17 cellular contexts compared by ENCODE assay signal in the genomic region with DNA sequence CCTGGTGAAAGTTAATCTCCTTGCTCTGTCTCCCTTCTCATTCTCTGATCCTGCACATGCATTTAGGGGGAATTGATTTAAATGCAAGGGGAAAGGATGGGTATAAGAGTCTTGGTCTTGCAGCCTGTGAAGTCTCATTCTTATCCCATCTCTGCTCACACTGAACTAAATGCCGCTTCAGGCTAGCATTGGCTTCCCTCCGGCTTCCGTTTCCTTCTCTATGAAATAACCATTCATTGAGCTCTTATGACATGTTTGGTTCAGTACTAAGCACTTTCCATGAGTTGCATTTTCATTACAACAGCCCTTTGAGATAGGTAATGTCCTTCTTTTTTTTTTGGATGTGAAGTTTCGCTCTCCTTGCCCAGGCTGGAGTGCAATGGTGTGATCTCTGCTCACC. TPM values are rescaled to one million over a fixed set of nuclear protein-coding genes. Genes with fewer than 3 reads are reported as not detected.
DNase-seq lines count a peak whose midpoint lies in the region; ATAC-seq, FAIRE-seq and TF ChIP-seq lines count a peak whose summit lies in the region.
"Had no signal": no experiment of that assay in that cellular context is flagged by ENCODE, and none has a peak within 500 bp of the region (broad histone marks: within the 10 kb centered on the region; RNA-seq: fewer than 3 reads in every experiment).

No MANE protein-coding gene starts in this region.

- peaks cover 39 to 50% of the 10 kb centered on the region in 2 donors for H3K36me3 ChIP-seq in stomach smooth muscle (ENCODE audit: control insufficient read depth in 2 of 2, insufficient read depth in 2 of 2, low read length in 2 of 2)

- peak overlapping the region; percentile 52 to 62 for H3K4me3 ChIP-seq in stomach smooth muscle (ENCODE audit: low read length in 2 of 2)
- H3K4me3 ChIP-seq: body of pancreas had no signal

- ATAC-seq in T-cell (replicated peaks in 1 of 4), result no peak
- ATAC-seq: body of pancreas had no signal

- H3K27me3 ChIP-seq in stomach smooth muscle (ENCODE audit: control insufficient read depth in 1 of 2, insufficient read depth in 2 of 2, low read length in 2 of 2), result no peaks in the 10 kb centered on the region
- H3K27me3 ChIP-seq: body of pancreas had no signal

- CTCF ChIA-PET in T-cell (lab: Charles Lee), result interaction anchor here in 1 of 2 donors (1.1 kb wide), 1 partner anchor 18 kb away, joined by 3 read pairs; no protein-coding TSS in a partner anchor

- no peak overlapping the region for H3K9ac ChIP-seq in stomach smooth muscle (ENCODE audit: low read length in 2 of 2)

- POLR2A ChIA-PET in T-cell (lab: Charles Lee), result interaction anchor here in 1 of 2 donors (1.2 kb wide), 1 partner anchor 13 kb away, joined by 9 read pairs; no protein-coding TSS in a partner anchor

- peaks cover 5 to 37% (median 11%) of the 10 kb centered on the region in 3 donors for H3K4me1 Mint-ChIP-seq in T-cell
- peaks cover 87% of the 10 kb centered on the region in 2 donors for H3K4me1 Mint-ChIP-seq in immature natural killer cell

- H3K9me3 ChIP-seq in stomach smooth muscle (ENCODE audit: control insufficient read depth in 2 of 2, low read length in 2 of 2), result no peaks in the 10 kb centered on the region
- H3K9me3 ChIP-seq: body of pancreas had no signal

- H3K36me3 Mint-ChIP-seq in T-cell (peaks cover 3% of the 10 kb centered on the region), immature natural killer cell (peaks cover 19 to 39% (median 23%) of the 10 kb centered on the region in 3 donors)

- H3K4me3 Mint-ChIP-seq in T-cell (peak overlapping the region in 1 of 3 donors; percentile 42), immature natural killer cell (peak overlapping the region; percentile 97 to 99 (median 98))
- H3K4me3 Mint-ChIP-seq: CD14-positive monocyte; T-helper 2 cell treated with Interferon-gamma antibody and Interleukin-4, amounts not matched to agents 5 μg/mL and 100 μg/mL, for 36 hours had no signal

- H3K9me3 Mint-ChIP-seq in T-cell (no peaks in the 10 kb centered on the region), immature natural killer cell (no peaks in the 10 kb centered on the region)
- H3K9me3 Mint-ChIP-seq: T-helper 2 cell treated with Interferon-gamma antibody and Interleukin-4, amounts not matched to agents 5 μg/mL and 100 μg/mL, for 36 hours had no signal

- DNase-seq in T-cell (no peak), immature natural killer cell (peak in 1 of 3 donors; percentile 41), D721Med (ENCODE audit: insufficient read length, low spot score) (no peak), AG08396 (ENCODE audit: low spot score) (no peak), T1000 (lab: John Stamatoyannopoulos, UW) (no peak)
- no peak for DNase-seq in activated CD4-positive, alpha-beta T cell treated with anti-CD3 and anti-CD28 coated beads, Interleukin-2, amount 50 U/mL, for 48 hours
- DNase-seq: activated CD4-positive, alpha-beta T cell treated with anti-CD3 and anti-CD28 coated beads for 48 hours; body of pancreas; NCI-H1417; NCI-H2227 treated with DMSO at 0.1 percent for 48 hours; SHP77; stimulated activated CD4-positive, alpha-beta T cell treated with anti-CD3 and anti-CD28 coated beads, Interleukin-4, amount 100 ng/mL, for 1 hour had no signal

- H3K27ac ChIP-seq in C4-2B, result peak overlapping the region; percentile 13
- H3K27ac ChIP-seq in stomach smooth muscle (ENCODE audit: low read length), result no peak overlapping the region
- H3K27ac ChIP-seq: body of pancreas had no signal

- TF ChIP-seq CTCF in C4-2B (conservative IDR thresholded peaks at IDR 0.05) (no peak), D721Med (IDR thresholded peaks at IDR 0.05; ENCODE audit: insufficient read depth, missing control alignments) (no peak)

- no peak for FAIRE-seq in D721Med (lab: Jason Lieb, UNC)
- FAIRE-seq: keratinocyte had no signal

- peaks cover 64% of the 10 kb centered on the region for H3K4me1 ChIP-seq in stomach smooth muscle (ENCODE audit: control insufficient read depth, insufficient read depth, low read length)

- peak overlapping the region; percentile 65 to 72 for H3K27ac Mint-ChIP-seq in T-cell
- peak overlapping the region; percentile 99 to 100 (median 99) for H3K27ac Mint-ChIP-seq in immature natural killer cell
- H3K27ac Mint-ChIP-seq: CD14-positive monocyte; T-helper 2 cell treated with Interferon-gamma antibody and Interleukin-4, amounts not matched to agents 5 μg/mL and 100 μg/mL, for 36 hours had no signal

- peaks cover 0 to 5% of the 10 kb centered on the region in 2 donors for H3K27me3 Mint-ChIP-seq in T-cell
- peaks cover 25 to 37% (median 32%) of the 10 kb centered on the region in 3 donors for H3K27me3 Mint-ChIP-seq in immature natural killer cell (ENCODE audit: low read depth in 3 of 3)

RNA-seq across cellular contexts. Expression of a gene that starts 5.6 kb away (rescaled TPM):
- total RNA-seq in T-cell, result 10 to 100 TPM in 3 of 5 donors, 1 to 10 TPM in 2; 8.3 to 20.5 (median 12.4) TPM
- polyA plus RNA-seq in immature natural killer cell, result 100 to 1,000 TPM in 1 of 3 donors, 10 to 100 TPM in 2; 90.4 to 197 (median 92.5) TPM
